In the genomic region with DNA sequence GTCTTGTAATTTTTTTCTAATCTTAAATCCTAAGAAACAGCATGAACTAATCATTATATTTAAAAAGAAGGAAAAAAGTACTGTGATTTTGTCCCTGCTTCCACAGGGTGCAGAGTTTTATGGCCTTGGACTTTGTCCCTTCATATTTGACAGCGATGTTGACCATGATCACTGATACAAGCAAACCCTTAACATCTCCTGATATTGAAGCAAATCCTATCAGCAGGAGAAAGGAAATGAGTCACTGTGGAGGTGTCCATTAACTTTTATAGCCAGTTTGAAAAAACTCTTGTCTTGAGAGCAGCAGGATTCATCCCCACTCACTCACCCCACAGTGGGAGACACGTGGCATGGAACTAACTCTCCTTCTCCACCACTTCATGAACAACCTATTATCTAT, we compare ENCODE assay signal across 21 cellular contexts. TPM values are rescaled to one million over a fixed set of nuclear protein-coding genes. Genes with fewer than 3 reads are reported as not detected.
DNase-seq lines count a peak whose midpoint lies in the region; ATAC-seq, FAIRE-seq and TF ChIP-seq lines count a peak whose summit lies in the region.
"Had no signal": no experiment of that assay in that cellular context is flagged by ENCODE, and none has a peak within 500 bp of the region (broad histone marks: within the 10 kb centered on the region; RNA-seq: fewer than 3 reads in every experiment).

No MANE protein-coding gene starts in this region.

- no peak overlapping the region for H3K4me3 Mint-ChIP-seq in nephron progenitor cell
- H3K4me3 Mint-ChIP-seq: activated naive CD4-positive, alpha-beta T cell treated with anti-CD3 and anti-CD28 coated beads for 36 hours had no signal

- H3K36me3 Mint-ChIP-seq in nephron progenitor cell (ENCODE audit: low read depth), result no peaks in the 10 kb centered on the region

- H3K27ac ChIP-seq in transverse colon (peak overlapping the region; percentile 71 to 75 (median 72)), psoas muscle (no peak overlapping the region)
- H3K27ac ChIP-seq: C4-2B, testis, VCaP had no signal

- peak; percentile 45 for TF ChIP-seq EP300 in transverse colon (IDR thresholded peaks at IDR 0.05; ENCODE audit: low read depth)

- H3K27me3 Mint-ChIP-seq in nephron progenitor cell (ENCODE audit: low read depth, poor library complexity), result peaks cover 9% of the 10 kb centered on the region

- H3K4me3 ChIP-seq in transverse colon (no peak overlapping the region), psoas muscle (no peak overlapping the region)
- H3K4me3 ChIP-seq: GM12878, testis had no signal

- TF ChIP-seq CTCF in transverse colon (IDR thresholded peaks at IDR 0.05), result no peak
- no peak for TF ChIP-seq CTCF in psoas muscle (IDR thresholded peaks at IDR 0.05)
- no peak for TF ChIP-seq CTCF in nephron progenitor cell (IDR thresholded peaks at IDR 0.05)

- no peaks in the 10 kb centered on the region for H3K4me1 Mint-ChIP-seq in nephron progenitor cell

- ATAC-seq in psoas muscle (no peak), HG03108 (IDR thresholded peaks at IDR 0.05; ENCODE audit: unreplicated experiment) (no peak)
- ATAC-seq: GM12878 had no signal

- H3K4me1 ChIP-seq in transverse colon (peaks cover 4 to 46% (median 27%) of the 10 kb centered on the region in 4 donors), psoas muscle (no peaks in the 10 kb centered on the region)
- H3K4me1 ChIP-seq: testis had no signal

- no peaks in the 10 kb centered on the region for H3K9me3 ChIP-seq in transverse colon
- no peaks in the 10 kb centered on the region for H3K9me3 ChIP-seq in psoas muscle
- H3K9me3 ChIP-seq: testis had no signal

- whole genome bisulfite sequencing in transverse colon (ENCODE audit: low coverage in 1 of 2), 2 donors, result 29 to 54% methylated on average over 1 to 2 of the region's 2 CpGs
- WGBS in psoas muscle, 3 donors, result 73 to 80% (median 76%) methylated on average over 2 of the region's 2 CpGs

- FAIRE-seq in H54 (lab: Jason Lieb, UNC) (peak; percentile 96), RCC 7860 (lab: Jason Lieb, UNC) (peak; percentile 89)
- FAIRE-seq: GM12878, kidney had no signal

- no peaks in the 10 kb centered on the region for H3K36me3 ChIP-seq in transverse colon
- H3K36me3 ChIP-seq in psoas muscle (ENCODE audit: insufficient read depth in 1 of 2, low read depth in 1 of 2), result no peaks in the 10 kb centered on the region

- intact Hi-C loops in transverse colon (cut with DNase I; ENCODE audit: low total_unique reads), result no loop called here
- intact Hi-C loops in psoas muscle (cut with DNase I), result no loop called here

- in situ Hi-C loops in transverse colon (cut with MboI; ENCODE audit: low pct_ligation_motif_present in 1 of 4, low pct_unique_long_range_greater_than_20kb in 1 of 4, low sequenced_read_pairs in 3 of 4), result no loop called here

- no peaks in the 10 kb centered on the region for H3K9me3 Mint-ChIP-seq in nephron progenitor cell
- H3K9me3 Mint-ChIP-seq: activated naive CD4-positive, alpha-beta T cell treated with anti-CD3 and anti-CD28 coated beads for 36 hours had no signal

- DNase-seq in H54 (ENCODE audit: insufficient read length, low spot score) (no peak), RCC 7860 (ENCODE audit: low spot score) (peak; percentile 70), glomerular visceral epithelial cell (ENCODE audit: extremely low spot score) (peak; percentile 42), transverse colon (peak; percentile 42), psoas muscle (no peak), nephron progenitor cell (no peak)
- DNase-seq: activated naive CD4-positive, alpha-beta T cell treated with anti-CD3 and anti-CD28 coated beads for 36 hours; kidney; NCI-H1048; NCI-H2171; stimulated activated CD4-positive, alpha-beta T cell treated with anti-CD3 and anti-CD28 coated beads, Interleukin-2, amount 100 ng/mL, for 24 hours; testis had no signal

- H3K27ac Mint-ChIP-seq in nephron progenitor cell, result no peak overlapping the region
- H3K27ac Mint-ChIP-seq: activated naive CD4-positive, alpha-beta T cell treated with anti-CD3 and anti-CD28 coated beads for 36 hours had no signal

- no peak for TF ChIP-seq POLR2A in H54 (IDR thresholded peaks at IDR 0.05; ENCODE audit: low read depth, low read length)
- TF ChIP-seq POLR2A in transverse colon (IDR thresholded peaks at IDR 0.05), result no peak

- H3K27me3 ChIP-seq in transverse colon, result no peaks in the 10 kb centered on the region
- no peaks in the 10 kb centered on the region for H3K27me3 ChIP-seq in psoas muscle (ENCODE audit: insufficient read depth in 3 of 3, low read length in 2 of 3)
- H3K27me3 ChIP-seq: testis had no signal

RNA-seq across cellular contexts. Expression of gene REG4, which starts 5.1 kb away (rescaled TPM):
- total RNA-seq in transverse colon (10 to 100 TPM in 1 of 4 donors, 1 to 10 TPM in 1, under 1 TPM in 1, not detected in 1; 0.48 to 11.9 (median 3.2) TPM), psoas muscle (not detected)
- under 1 TPM in 1 of 3 donors, not detected in 2; 0.10 TPM for polyA plus RNA-seq in psoas muscle
- total RNA-seq: cardiac septum, glomerular endothelial cell, GM12878, kidney, SK-MEL-5 had no signal
- polyA plus RNA-seq: GM12878, neural cell had no signal

RNA-seq across cellular contexts. Expression of gene HMGCS2, which starts 47.7 kb away (rescaled TPM):
- total RNA-seq in transverse colon, result 1,000 to 10,000 TPM in 1 of 4 donors, 100 to 1,000 TPM in 2, 10 to 100 TPM in 1; 24.7 to 1,050 (median 278) TPM
- 10 to 100 TPM in 2 of 4 donors, 1 to 10 TPM in 2; 1.7 to 55.2 (median 17.5) TPM for total RNA-seq in psoas muscle
- polyA plus RNA-seq in psoas muscle, result 10 to 100 TPM in 2 of 3 donors, under 1 TPM in 1; 0.10 to 14.4 (median 14.1) TPM
- total RNA-seq: activated CD8-positive, alpha-beta memory T cell treated with anti-CD3 and anti-CD28 coated beads for 36 hours; activated naive CD4-positive, alpha-beta T cell treated with anti-CD3 and anti-CD28 coated beads for 36 hours; glomerular endothelial cell; SK-MEL-5 had no signal
- polyA plus RNA-seq: GM12878, neural cell had no signal

Comparison
In these comparisons a context has a peak if more than half of its experiments do, and no peak if none do; other contexts are left out.
1. DNase-seq: peak in RCC 7860 (single experiment), glomerular visceral epithelial cell (single experiment) and transverse colon (single experiment); none in H54 (single experiment), psoas muscle (0 of 2) and nephron progenitor cell (single experiment).